ENCODE assay signal across 8 cellular contexts in the genomic region with DNA sequence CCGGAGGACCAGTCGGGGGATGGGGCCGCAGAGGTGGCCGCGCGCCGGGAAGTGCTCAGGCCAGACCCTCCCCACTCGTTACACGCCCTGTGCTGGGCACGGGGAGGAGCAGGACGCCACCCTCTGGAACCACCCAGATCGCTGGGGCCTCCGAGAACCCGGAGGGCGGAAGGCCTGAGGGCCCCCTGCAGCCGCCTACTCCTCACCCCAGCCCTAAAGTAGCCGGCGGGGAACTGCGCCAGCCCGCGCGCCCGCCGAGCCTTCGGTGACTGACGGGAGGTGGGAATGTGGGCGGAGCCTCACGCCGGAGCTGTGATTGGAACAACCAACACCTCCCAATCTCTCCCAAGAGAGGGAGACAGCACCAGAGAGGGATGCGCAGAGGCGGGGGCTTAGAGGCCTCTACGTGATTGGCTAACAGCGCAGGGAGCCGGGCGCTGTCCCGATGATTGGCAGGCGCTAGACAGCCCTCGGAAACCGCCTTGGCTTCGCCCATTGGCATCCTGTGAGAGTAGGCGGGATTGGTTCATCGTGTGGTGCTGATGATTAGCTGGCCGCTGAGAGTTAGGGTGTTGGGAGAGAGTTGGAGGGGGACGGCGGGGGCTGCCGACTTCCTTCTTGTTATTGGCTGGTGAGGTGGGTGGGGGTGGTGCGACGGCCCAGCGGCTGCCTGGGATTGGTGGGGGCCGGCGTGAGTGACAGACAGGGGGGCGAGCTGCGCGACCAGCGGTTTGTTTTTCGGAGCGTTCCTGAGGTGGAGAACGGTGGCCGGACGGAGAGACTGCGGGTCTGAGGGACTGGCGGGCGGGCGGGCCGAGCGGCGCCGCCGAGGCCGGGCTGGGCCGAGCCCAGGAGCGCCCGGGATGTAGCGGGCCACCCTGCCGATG. TPM values are rescaled to one million over a fixed set of nuclear protein-coding genes. Genes with fewer than 3 reads are reported as not detected.
DNase-seq lines count a peak whose midpoint lies in the region; ATAC-seq and TF ChIP-seq lines count a peak whose summit lies in the region.

A gene (plus strand): TSS at position 734 of the 887 bp plus-strand sequence. CDS start 343 bp downstream, outside the sequence.

- DNase-seq in Ammon's horn (ENCODE audit: low spot score) (peak; percentile 100), NCI-H510A (lab: John Stamatoyannopoulos, UW) (peak; percentile 99), cerebellum (ENCODE audit: low spot score) (peak; percentile 100), islet precursor cell (peak; percentile 100)
- DNase-seq in activated CD4-positive, alpha-beta T cell treated with anti-CD3 and anti-CD28 coated beads for 1 hour = peak; percentile 95
- DNase-seq in stimulated activated CD4-positive, alpha-beta T cell treated with anti-CD3 and anti-CD28 coated beads, Interleukin-12 subunit alpha, Interleukin-12 subunit beta, amount 100 ng/mL, for 48 hours (ENCODE audit: low read depth in 2 of 3, low spot score in 1 of 3) = peak; percentile 90 to 98 (median 96)

- ATAC-seq in HG03432 (IDR thresholded peaks at IDR 0.05; ENCODE audit: unreplicated experiment) = peak; percentile 90

- peak; percentile 95 for TF ChIP-seq POLR2A in GM19099 (IDR thresholded peaks at IDR 0.05; ENCODE audit: extremely low read depth, insufficient read length, low read depth)

RNA-seq across cellular contexts. Expression of the gene that starts here (rescaled TPM):
- 28.9 TPM for total RNA-seq in cerebellum

Comparison
In these comparisons a context has a peak if more than half of its experiments do, and no peak if none do; other contexts are left out.
1. Peak in every context shown above with its lines: DNase-seq and ATAC-seq.